14 cellular contexts compared by ENCODE assay signal in genomic region chr3:64019271-64019670, GRCh38.
"Had no signal": no experiment of that assay in that cellular context is flagged by ENCODE, and none has a peak within 500 bp of the region (broad histone marks: within the 10 kb centered on the region; RNA-seq: fewer than 3 reads in every experiment).

No MANE protein-coding gene starts in this region.

- H3K36me3 ChIP-seq: uterus had no signal

- H3K27ac ChIP-seq: adrenal gland, coronary artery, gastrocnemius medialis, neutrophil, thyroid gland, uterus had no signal

- H3K4me3 ChIP-seq: adrenal gland, coronary artery, gastrocnemius medialis, thyroid gland, uterus had no signal

- H3K27ac Mint-ChIP-seq: T-helper 2 cell treated with Interferon-gamma antibody and Interleukin-4, amounts not matched to agents 5 μg/mL and 100 μg/mL, for 36 hours had no signal

- H3K27me3 ChIP-seq: adrenal gland, gastrocnemius medialis, neutrophil, thyroid gland, uterus had no signal

- DNase-seq: activated CD4-positive, CD25-positive, alpha-beta regulatory T cell treated with anti-CD3 and anti-CD28 coated beads, Interleukin-2, amount 50 U/mL, for 72 hours; activated effector memory CD4-positive, alpha-beta T cell treated with anti-CD3 and anti-CD28 coated beads, Interleukin-2, amount 50 U/mL, for 16 hours; adrenal gland; central memory CD4-positive, alpha-beta T cell; effector CD4-positive, alpha-beta T cell; gastrocnemius medialis; posterior cingulate gyrus; stimulated activated CD4-positive, alpha-beta T cell treated with anti-CD3 and anti-CD28 coated beads, Interleukin-15, amount 100 ng/mL, for 24 hours; stimulated activated CD4-positive, alpha-beta T cell treated with anti-CD3 and anti-CD28 coated beads, Interleukin-4, amount 100 ng/mL, for 24 hours; thyroid gland; uterus had no signal

- ATAC-seq: gastrocnemius medialis had no signal

- H3K9me3 Mint-ChIP-seq: T-helper 2 cell treated with Interferon-gamma antibody and Interleukin-4, amounts not matched to agents 5 μg/mL and 100 μg/mL, for 36 hours had no signal

- H3K4me3 Mint-ChIP-seq: T-helper 2 cell treated with Interferon-gamma antibody and Interleukin-4, amounts not matched to agents 5 μg/mL and 100 μg/mL, for 36 hours had no signal

- H3K9me3 ChIP-seq: adrenal gland, gastrocnemius medialis, neutrophil, thyroid gland, uterus had no signal
